ENCODE assay signal across 13 cellular contexts in genomic region chr2:222296911-222297599, GRCh38. TPM values are rescaled to one million over a fixed set of nuclear protein-coding genes. Genes with fewer than 3 reads are reported as not detected.
DNase-seq lines count a peak whose midpoint lies in the region; ATAC-seq and TF ChIP-seq lines count a peak whose summit lies in the region.
"Had no signal": no experiment of that assay in that cellular context is flagged by ENCODE, and none has a peak within 500 bp of the region (broad histone marks: within the 10 kb centered on the region; RNA-seq: fewer than 3 reads in every experiment).

No MANE protein-coding gene starts in this region.

- H3K4me3 ChIP-seq in iPS-20b (ENCODE audit: low read length) (peak overlapping the region; percentile 54), hepatocyte (no peak overlapping the region)
- H3K4me3 ChIP-seq: transverse colon had no signal

- DNase-seq in activated naive CD8-positive, alpha-beta T cell treated with anti-CD3 and anti-CD28 coated beads, Interleukin-2, amount 50 U/mL, for 24 hours: no peak
- no peak for DNase-seq in type B pancreatic cell (ENCODE audit: extremely low spot score, unreplicated experiment)
- no peak for DNase-seq in nucleus accumbens (lab: John Stamatoyannopoulos, UW)
- no peak for DNase-seq in activated CD4-positive, CD25-positive, alpha-beta regulatory T cell (lab: John Stamatoyannopoulos, UW)
- DNase-seq in hepatocyte (ENCODE audit: low spot score): no peak
- DNase-seq: activated CD4-positive, alpha-beta T cell treated with anti-CD3 and anti-CD28 coated beads, Interleukin-2, amount 50 U/mL, for 4 hours; heart right ventricle; NCI-H1930; transverse colon had no signal

- no peak overlapping the region for H3K4me2 ChIP-seq in hepatocyte

- no peaks in the 10 kb centered on the region for H3K9me2 ChIP-seq in hepatocyte (replicated peaks; ENCODE audit: insufficient read depth)

- peak overlapping the region; percentile 18; the same call in 1 of the 2 replicates for H3K9ac ChIP-seq in iPS-20b (ENCODE audit: low read depth, low read length)

- H3K36me3 Mint-ChIP-seq in activated naive CD8-positive, alpha-beta T cell: no peaks in the 10 kb centered on the region
- H3K36me3 Mint-ChIP-seq in activated naive CD8-positive, alpha-beta T cell treated with anti-CD3 and anti-CD28 coated beads, Interleukin-2, amount 50 U/mL, for 24 hours (ENCODE audit: low read depth): peaks cover 2% of the 10 kb centered on the region
- peaks cover 12% of the 10 kb centered on the region for H3K36me3 Mint-ChIP-seq in activated T-helper 17 cell treated with anti-CD3 and anti-CD28 coated beads, Interleukin-2, amount 50 U/mL, for 72 hours (ENCODE audit: low read depth)
- no peaks in the 10 kb centered on the region for H3K36me3 Mint-ChIP-seq in type B pancreatic cell

- H2AFZ ChIP-seq in hepatocyte: no peak overlapping the region

- H3K9me3 Mint-ChIP-seq in activated naive CD8-positive, alpha-beta T cell (ENCODE audit: low read depth): no peaks in the 10 kb centered on the region
- peaks cover 5% of the 10 kb centered on the region for H3K9me3 Mint-ChIP-seq in activated naive CD8-positive, alpha-beta T cell treated with anti-CD3 and anti-CD28 coated beads, Interleukin-2, amount 50 U/mL, for 24 hours
- H3K9me3 Mint-ChIP-seq in activated T-helper 17 cell treated with anti-CD3 and anti-CD28 coated beads, Interleukin-2, amount 50 U/mL, for 72 hours: peaks cover 5% of the 10 kb centered on the region
- H3K9me3 Mint-ChIP-seq in type B pancreatic cell: no peaks in the 10 kb centered on the region

- no peaks in the 10 kb centered on the region for H3K79me2 ChIP-seq in hepatocyte

- H4K20me1 ChIP-seq in hepatocyte (ENCODE audit: insufficient read depth, poor library complexity, severe bottlenecking): no peaks in the 10 kb centered on the region

- H3K9me3 ChIP-seq in iPS-20b (ENCODE audit: insufficient read depth, low read depth, low read length): peaks cover 6% of the 10 kb centered on the region; the same call in 1 of the 2 replicates
- no peaks in the 10 kb centered on the region for H3K9me3 ChIP-seq in hepatocyte (ENCODE audit: low read depth)
- H3K9me3 ChIP-seq: heart right ventricle, transverse colon had no signal

- H3K4me1 Mint-ChIP-seq in activated naive CD8-positive, alpha-beta T cell (ENCODE audit: low read depth): peaks cover 30% of the 10 kb centered on the region
- peaks cover 22% of the 10 kb centered on the region for H3K4me1 Mint-ChIP-seq in activated naive CD8-positive, alpha-beta T cell treated with anti-CD3 and anti-CD28 coated beads, Interleukin-2, amount 50 U/mL, for 24 hours
- peaks cover 11% of the 10 kb centered on the region for H3K4me1 Mint-ChIP-seq in activated T-helper 17 cell treated with anti-CD3 and anti-CD28 coated beads, Interleukin-2, amount 50 U/mL, for 72 hours
- H3K4me1 Mint-ChIP-seq in type B pancreatic cell (ENCODE audit: unreplicated experiment): peaks cover 11% of the 10 kb centered on the region

- H3K27me3 ChIP-seq in iPS-20b (ENCODE audit: insufficient read depth, low read length) (peaks cover 100% of the 10 kb centered on the region), hepatocyte (peaks cover 99% of the 10 kb centered on the region)

- H3K4me1 ChIP-seq in iPS-20b (ENCODE audit: insufficient read depth, low read length) (peaks cover 9% of the 10 kb centered on the region), hepatocyte (ENCODE audit: insufficient read depth) (peaks cover 6% of the 10 kb centered on the region)

- H3K27me3 Mint-ChIP-seq in activated naive CD8-positive, alpha-beta T cell: peaks cover 48% of the 10 kb centered on the region
- peaks cover 92% of the 10 kb centered on the region for H3K27me3 Mint-ChIP-seq in activated naive CD8-positive, alpha-beta T cell treated with anti-CD3 and anti-CD28 coated beads, Interleukin-2, amount 50 U/mL, for 24 hours
- H3K27me3 Mint-ChIP-seq in activated T-helper 17 cell treated with anti-CD3 and anti-CD28 coated beads, Interleukin-2, amount 50 U/mL, for 72 hours: peaks cover 83% of the 10 kb centered on the region
- peaks cover 100% of the 10 kb centered on the region for H3K27me3 Mint-ChIP-seq in type B pancreatic cell

- no peak overlapping the region for H3K27ac ChIP-seq in iPS-20b (ENCODE audit: low read length)
- H3K27ac ChIP-seq in hepatocyte: no peak overlapping the region
- H3K27ac ChIP-seq: heart right ventricle, transverse colon had no signal

- TF ChIP-seq CTCF in type B pancreatic cell (conservative IDR thresholded peaks at IDR 0.05) (no peak), hepatocyte (IDR thresholded peaks at IDR 0.05; ENCODE audit: poor library complexity) (no peak)

- H3K36me3 ChIP-seq in iPS-20b (ENCODE audit: insufficient read depth, low read depth, low read length) (no peaks in the 10 kb centered on the region), hepatocyte (replicated peaks; ENCODE audit: insufficient read depth, low read depth) (no peaks in the 10 kb centered on the region)
- H3K36me3 ChIP-seq: heart right ventricle, transverse colon had no signal

- ATAC-seq in activated naive CD8-positive, alpha-beta T cell treated with anti-CD3 and anti-CD28 coated beads, Interleukin-2, amount 50 U/mL, for 24 hours: no peak
- ATAC-seq in activated T-helper 17 cell treated with anti-CD3 and anti-CD28 coated beads, Interleukin-2, amount 50 U/mL, for 72 hours (replicated peaks): no peak

- WGBS in hepatocyte (ENCODE audit: low lambda C conversion rate, missing lambda C conversion rate): 8% methylated on average over 36 of the region's 36 CpGs

- H3K27ac Mint-ChIP-seq in activated naive CD8-positive, alpha-beta T cell: no peak overlapping the region
- no peak overlapping the region for H3K27ac Mint-ChIP-seq in activated naive CD8-positive, alpha-beta T cell treated with anti-CD3 and anti-CD28 coated beads, Interleukin-2, amount 50 U/mL, for 24 hours
- no peak overlapping the region for H3K27ac Mint-ChIP-seq in activated T-helper 17 cell treated with anti-CD3 and anti-CD28 coated beads, Interleukin-2, amount 50 U/mL, for 72 hours
- H3K27ac Mint-ChIP-seq in type B pancreatic cell: peak overlapping the region; percentile 56
- H3K27ac Mint-ChIP-seq: memory B cell had no signal

- H3K4me3 Mint-ChIP-seq in activated naive CD8-positive, alpha-beta T cell: peak overlapping the region; percentile 51
- H3K4me3 Mint-ChIP-seq in activated naive CD8-positive, alpha-beta T cell treated with anti-CD3 and anti-CD28 coated beads, Interleukin-2, amount 50 U/mL, for 24 hours: no peak overlapping the region
- peak overlapping the region; percentile 69 for H3K4me3 Mint-ChIP-seq in activated T-helper 17 cell treated with anti-CD3 and anti-CD28 coated beads, Interleukin-2, amount 50 U/mL, for 72 hours
- H3K4me3 Mint-ChIP-seq in type B pancreatic cell: peak overlapping the region; percentile 86
- H3K4me3 Mint-ChIP-seq: memory B cell had no signal

RNA-seq across cellular contexts. Expression of gene PAX3, which starts 1.7 kb away (rescaled TPM):
- total RNA-seq in activated T-helper 17 cell treated with anti-CD3 and anti-CD28 coated beads, Interleukin-2, amount 50 U/mL, for 72 hours: not detected
- total RNA-seq in type B pancreatic cell (ENCODE audit: low replicate concordance): 66.7 TPM in 1 of 2 replicates, not detected in the other
- total RNA-seq in hepatocyte: not detected in 2 replicates
- not detected in 2 replicates for polyA plus RNA-seq in hepatocyte
- total RNA-seq: heart right ventricle, transverse colon had no signal
